ENCODE assay signal across 1 cellular context in genomic region chr20:57139342-57140093, GRCh38.
TF ChIP-seq lines count a peak whose summit lies in the region.

No MANE protein-coding gene starts in this region.

TF ChIP-seq in HepG2, 621 proteins besides CTCF, POLR2A, EP300 and RAD21 (continued from another document):
- TF ChIP-seq TFDP2 (CRISPR knock-in tag; IDR thresholded peaks at IDR 0.05): no peak
- TF ChIP-seq SMARCC2 (IDR thresholded peaks at IDR 0.05): no peak
- TF ChIP-seq ZNF7 (CRISPR knock-in tag; IDR thresholded peaks at IDR 0.05): peak; percentile 31; the same call in 1 of the 2 replicates
- TF ChIP-seq ZBTB42 (CRISPR knock-in tag; IDR thresholded peaks at IDR 0.05): no peak
- no peak for TF ChIP-seq NFRKB (IDR thresholded peaks at IDR 0.05)
- TF ChIP-seq CEBPB (IDR thresholded peaks at IDR 0.05; ENCODE audit: borderline replicate concordance, low read depth, low read length): peak; percentile 78
- TF ChIP-seq NFE2L2 (IDR thresholded peaks at IDR 0.05; ENCODE audit: low read length): peak; percentile 65
- peak; percentile 79 for TF ChIP-seq ZNF629 (CRISPR knock-in tag; conservative IDR thresholded peaks at IDR 0.05)
- TF ChIP-seq ZBTB40 (IDR thresholded peaks at IDR 0.05): no peak
- no peak for TF ChIP-seq ZBTB40 (CRISPR knock-in tag; IDR thresholded peaks at IDR 0.05)
- no peak for TF ChIP-seq ZNF660 (CRISPR knock-in tag; IDR thresholded peaks at IDR 0.05; ENCODE audit: borderline replicate concordance, low read depth)
- TF ChIP-seq MEIS2 (CRISPR knock-in tag; IDR thresholded peaks at IDR 0.05): no peak
- no peak for TF ChIP-seq BRD4 (CRISPR knock-in tag; IDR thresholded peaks at IDR 0.05)
- TF ChIP-seq ZNF251 (CRISPR knock-in tag; IDR thresholded peaks at IDR 0.05): no peak
- TF ChIP-seq ZNF276 (CRISPR knock-in tag; IDR thresholded peaks at IDR 0.05; ENCODE audit: low read depth): no peak
- no peak for TF ChIP-seq ZNF724P (CRISPR knock-in tag; IDR thresholded peaks at IDR 0.05; ENCODE audit: borderline replicate concordance)
- TF ChIP-seq RORA (CRISPR knock-in tag; IDR thresholded peaks at IDR 0.05): no peak
- no peak for TF ChIP-seq FOSL1 (CRISPR knock-in tag; IDR thresholded peaks at IDR 0.05; ENCODE audit: borderline replicate concordance)
- no peak for TF ChIP-seq KMT2B (CRISPR knock-in tag; IDR thresholded peaks at IDR 0.05)
